Comparison of ENCODE assay signal across 9 cellular contexts in genomic region chr17:82882715-82883446, GRCh38. TPM values are rescaled to one million over a fixed set of nuclear protein-coding genes. Genes with fewer than 3 reads are reported as not detected.
DNase-seq lines count a peak whose midpoint lies in the region; ATAC-seq, FAIRE-seq and TF ChIP-seq lines count a peak whose summit lies in the region.
"Had no signal": no experiment of that assay in that cellular context is flagged by ENCODE, and none has a peak within 500 bp of the region (broad histone marks: within the 10 kb centered on the region; RNA-seq: fewer than 3 reads in every experiment).

No MANE protein-coding gene starts in this region.

- no peak overlapping the region for H4K5ac ChIP-seq in H1 (ENCODE audit: insufficient read length, low read depth, low read length)

- TF ChIP-seq RAD21 in H1 (IDR thresholded peaks at IDR 0.05 in 1 of 2, conservative IDR thresholded peaks at IDR 0.05 in 1 of 2; ENCODE audit: low read depth in 2 of 2, low read length in 2 of 2), result no peak

- no peak overlapping the region for H3K18ac ChIP-seq in H1 (ENCODE audit: extremely low read depth, low read length)

- H2BK12ac ChIP-seq in H1 (ENCODE audit: low read depth, low read length), result no peak overlapping the region

- no peak overlapping the region for H3K56ac ChIP-seq in H1 (replicated peaks; ENCODE audit: insufficient read length, low read depth, low read length)

- H3K14ac ChIP-seq in H1 (ENCODE audit: insufficient read length), result no peak overlapping the region

- H4K91ac ChIP-seq in H1 (replicated peaks; ENCODE audit: insufficient read length, low read length), result no peak overlapping the region

- no peak overlapping the region for H3K4me3 ChIP-seq in H1 (ENCODE audit: extremely low read depth in 1 of 4, insufficient read depth in 2 of 4, low read depth in 3 of 4, low read length in 4 of 4)

- H3K79me1 ChIP-seq in H1 (ENCODE audit: low read depth, low read length), result peaks cover 23% of the 10 kb centered on the region

- no peak overlapping the region for H3K9ac ChIP-seq in H1 (replicated peaks in 1 of 4; ENCODE audit: extremely low read depth in 1 of 4, low read depth in 3 of 4, low read length in 3 of 4)

- peaks cover 0 to 32% of the 10 kb centered on the region in 2 experiments; a peak in 2 of 4 replicates for H3K79me2 ChIP-seq in H1 (ENCODE audit: control insufficient read depth in 1 of 2, insufficient read depth in 2 of 2, low read length in 2 of 2)

- no peak overlapping the region for H3K4me2 ChIP-seq in H1 (ENCODE audit: insufficient read depth in 1 of 2, low read depth in 2 of 2, low read length in 2 of 2)

- H3K27ac ChIP-seq in H1 (ENCODE audit: low read depth, low read length), result no peak overlapping the region

- peaks cover 0 to 3% (median under 1%) of the 10 kb centered on the region in 4 experiments; a peak in 2 of 7 replicates for H3K4me1 ChIP-seq in H1 (replicated peaks in 1 of 4; ENCODE audit: control insufficient read depth in 3 of 4, insufficient read depth in 4 of 4, low read length in 3 of 4)

- H2AFZ ChIP-seq in H1 (ENCODE audit: low read length), result no peak overlapping the region

- no peak overlapping the region for H2AK5ac ChIP-seq in H1 (ENCODE audit: low read depth, low read length)

- no peak for ATAC-seq in Right ventricle myocardium superior (ENCODE audit: poor library complexity)

- no peaks in the 10 kb centered on the region for H3K27me3 ChIP-seq in H1 (replicated peaks in 1 of 4; ENCODE audit: control insufficient read depth in 3 of 4, extremely low read depth in 1 of 4, insufficient read depth in 3 of 4, low read length in 3 of 4)

- FAIRE-seq in H1 (lab: Jason Lieb, UNC) (no peak), H54 (lab: Jason Lieb, UNC) (no peak)

- DNase-seq in ELF-1 (ENCODE audit: low read depth, low spot score) (peak; percentile 56), H1 (ENCODE audit: low read depth in 1 of 2, low spot score in 2 of 2) (no peak), globus pallidus (ENCODE audit: low spot score) (no peak), H54 (ENCODE audit: insufficient read length, low spot score) (no peak), SHP77 treated with DMSO at 0.1 percent for 48 hours (lab: John Stamatoyannopoulos, UW) (no peak), Right ventricle myocardium superior (no peak)
- peak; percentile 46 to 50 for DNase-seq in activated CD4-positive, alpha-beta T cell treated with anti-CD3 and anti-CD28 coated beads, Interleukin-2, amount 50 U/mL, for 24 hours (ENCODE audit: low read depth in 1 of 2, low spot score in 1 of 2)
- DNase-seq in stimulated activated CD4-positive, alpha-beta T cell treated with anti-CD3 and anti-CD28 coated beads, Interleukin-4, amount 100 ng/mL, for 48 hours (ENCODE audit: low read depth in 2 of 2), result peak; percentile 49 to 60

- H3K9me3 ChIP-seq in H1 (ENCODE audit: insufficient read depth in 2 of 2, low read depth in 1 of 2, low read length in 1 of 2), result no peaks in the 10 kb centered on the region

- intact Hi-C loops in Right ventricle myocardium superior (cut with DNase I), result no loop called here

- H4K20me1 ChIP-seq in H1 (replicated peaks in 1 of 2; ENCODE audit: control insufficient read depth in 1 of 2, insufficient read depth in 2 of 2, low read length in 2 of 2), result peaks cover under 1 to 13% of the 10 kb centered on the region in 2 experiments

- TF ChIP-seq POLR2A in H1 (IDR thresholded peaks at IDR 0.05; ENCODE audit: control extremely low read depth in 1 of 2, low read depth in 2 of 2, low read length in 2 of 2) (no peak), H54 (IDR thresholded peaks at IDR 0.05; ENCODE audit: low read depth, low read length) (no peak)

- H2BK5ac ChIP-seq in H1 (ENCODE audit: low read depth, low read length), result 0 out of 2 replicates have a peak overlapping the region, but pooled peaks have one; percentile 66

- H3K23ac ChIP-seq in H1 (ENCODE audit: insufficient read length), result no peak overlapping the region

- CTCF ChIA-PET in H1 (lab: Charles Lee; ENCODE audit: partially characterized antibody), result interaction anchor here (0.6 to 1.7 kb wide), 5 partner anchors 15 to 471 kb away, joined by 3 to 5 read pairs (median 4); no protein-coding TSS in a partner anchor

- POLR2A ChIA-PET in H1 (lab: Charles Lee; ENCODE audit: partially characterized antibody), result no interaction called here

- no peak overlapping the region for H2BK15ac ChIP-seq in H1 (ENCODE audit: low read length)

- no peak for TF ChIP-seq EP300 in H1 (IDR thresholded peaks at IDR 0.05; ENCODE audit: borderline replicate concordance in 1 of 2, low read depth in 2 of 2, low read length in 2 of 2)

- TF ChIP-seq CTCF in H1 (IDR thresholded peaks at IDR 0.05; ENCODE audit: control extremely low read depth in 1 of 3, insufficient read depth in 1 of 3, low read depth in 1 of 3, low read length in 3 of 3), result no peak

- peak overlapping the region; percentile 71; the same call in 1 of the 2 replicates for H4K8ac ChIP-seq in H1 (ENCODE audit: extremely low read depth, insufficient read depth, low read length)

- H2BK20ac ChIP-seq in H1 (ENCODE audit: low read length), result no peak overlapping the region

- peaks cover 0 to 2% (median 0%) of the 10 kb centered on the region in 4 experiments; a peak in 1 of 8 replicates for H3K36me3 ChIP-seq in H1 (ENCODE audit: control insufficient read depth in 2 of 4, insufficient read depth in 4 of 4, low read length in 3 of 4)

- 90% methylated on average over 38 of the region's 39 CpGs; no CpG with 5 or more reads in 1 of the 2 experiments for WGBS in H1 (ENCODE audit: extremely low coverage in 1 of 2, insufficient coverage in 1 of 2, insufficient read length in 1 of 2, insufficient replicate concordance in 2 of 2, low coverage in 1 of 2, low lambda C conversion rate in 2 of 2, missing lambda C conversion rate in 1 of 2), 2 experiments

- no peak overlapping the region for H3K4ac ChIP-seq in H1 (replicated peaks; ENCODE audit: insufficient read length, low read depth, low read length)

- no peaks in the 10 kb centered on the region for H3K23me2 ChIP-seq in H1 (ENCODE audit: low read depth, low read length)

- no peak overlapping the region for H2BK120ac ChIP-seq in H1 (replicated peaks; ENCODE audit: low read depth, low read length)

TF ChIP-seq in H1, 55 proteins besides CTCF, POLR2A, EP300 and RAD21:
- TF ChIP-seq HDAC2 (IDR thresholded peaks at IDR 0.05; ENCODE audit: borderline replicate concordance in 1 of 2, low read depth in 2 of 2, low read length in 2 of 2), result no peak
- TF ChIP-seq TAF1 (IDR thresholded peaks at IDR 0.05; ENCODE audit: low read depth, low read length), result no peak
- no peak for TF ChIP-seq GABPA (IDR thresholded peaks at IDR 0.05; ENCODE audit: borderline replicate concordance, insufficient read depth, low read length)
- TF ChIP-seq EGR1 (IDR thresholded peaks at IDR 0.05; ENCODE audit: borderline replicate concordance, low read depth, low read length), result no peak
- no peak for TF ChIP-seq TBP (IDR thresholded peaks at IDR 0.05; ENCODE audit: low read depth, low read length)
- TF ChIP-seq RFX5 (IDR thresholded peaks at IDR 0.05; ENCODE audit: borderline replicate concordance, low read depth, low read length), result no peak
- no peak for TF ChIP-seq CHD2 (IDR thresholded peaks at IDR 0.05; ENCODE audit: low read length)
- TF ChIP-seq HDAC6 (IDR thresholded peaks at IDR 0.05; ENCODE audit: low read depth, low read length), result no peak
- TF ChIP-seq ZNF274 (IDR thresholded peaks at IDR 0.05; ENCODE audit: borderline replicate concordance, extremely low read depth, low read length), result no peak
- no peak for TF ChIP-seq TCF12 (IDR thresholded peaks at IDR 0.05; ENCODE audit: low read depth, low read length)
- TF ChIP-seq SIRT6 (IDR thresholded peaks at IDR 0.05; ENCODE audit: low read length), result no peak
- no peak for TF ChIP-seq KDM4A (IDR thresholded peaks at IDR 0.05; ENCODE audit: low read depth, low read length, severe bottlenecking)
- no peak for TF ChIP-seq SP4 (IDR thresholded peaks at IDR 0.05; ENCODE audit: low read length)
- no peak for TF ChIP-seq RNF2 (IDR thresholded peaks at IDR 0.05; ENCODE audit: borderline replicate concordance, low read depth, low read length, missing control alignments, poor library complexity, severe bottlenecking)

RNA-seq across cellular contexts. Expression of gene ZNF750, which starts 43.1 kb away (rescaled TPM):
- not detected in 2 replicates for total RNA-seq in H1 (2021; fragmentation: NEBNext Ultra II Directional; extraction: Animal tissue kit (Norgen Biotek cat#: 25700))
- polyA plus RNA-seq in H1 (2011; rRNA removed), result 0.02 TPM in 1 of 2 replicates, not detected in the other
- not detected for polyA plus RNA-seq in H1 (2011; cell fraction: cytosol; rRNA removed)
- not detected for polyA plus RNA-seq in H1 (2011; cell fraction: nucleus; rRNA removed)
- polyA plus RNA-seq in H1 (2012, experiment 1 of 2), result 0.12 to 0.14 TPM in 2 of 4 replicates, not detected in the others
- 0.04 TPM for polyA plus RNA-seq in H1 (2012, experiment 2 of 2)
- 0.02 TPM for polyA plus RNA-seq in H1 (2013, experiment 1 of 2)
- polyA plus RNA-seq in H1 (2013, experiment 2 of 2), result 0.02 TPM
- polyA minus RNA-seq in H1 (2011; rRNA and poly(A)+ RNA removed), result not detected in 2 replicates
- not detected for polyA minus RNA-seq in H1 (2011; cell fraction: cytosol; rRNA and poly(A)+ RNA removed)
- polyA minus RNA-seq in H1 (2011; cell fraction: nucleus; rRNA and poly(A)+ RNA removed), result not detected
- 0.13 TPM for total RNA-seq in Right ventricle myocardium superior
- total RNA-seq: temporal lobe had no signal

Comparison
In these comparisons a context has a peak if more than half of its experiments do, and no peak if none do; other contexts are left out.
1. DNase-seq: peak in ELF-1 (single experiment), activated CD4-positive, alpha-beta T cell treated with anti-CD3 and anti-CD28 coated beads, Interleukin-2, amount 50 U/mL, for 24 hours (2 of 2) and stimulated activated CD4-positive, alpha-beta T cell treated with anti-CD3 and anti-CD28 coated beads, Interleukin-4, amount 100 ng/mL, for 48 hours (2 of 2); none in H1 (0 of 2), globus pallidus (single experiment), H54 (single experiment), SHP77 treated with DMSO at 0.1 percent for 48 hours (single experiment) and Right ventricle myocardium superior (single experiment).